17 cellular contexts compared by ENCODE assay signal in the genomic region with DNA sequence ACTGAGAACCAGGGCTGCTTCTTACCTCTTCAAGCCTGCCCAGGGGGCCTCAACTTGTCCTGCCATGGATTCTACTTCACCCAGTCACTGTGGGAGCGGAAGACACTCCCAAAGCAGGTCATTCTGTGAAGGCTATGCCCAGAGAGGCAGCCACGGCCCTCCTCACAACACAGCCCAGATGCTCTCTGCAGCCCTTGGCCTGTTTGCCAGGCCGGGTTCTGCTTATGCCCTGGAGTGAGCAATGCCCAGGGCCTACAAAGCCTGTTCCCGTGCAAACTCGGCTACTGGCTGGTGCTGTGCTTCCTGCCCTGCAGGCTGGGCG. TPM values are rescaled to one million over a fixed set of nuclear protein-coding genes. Genes with fewer than 3 reads are reported as not detected.
DNase-seq lines count a peak whose midpoint lies in the region; ATAC-seq, FAIRE-seq and TF ChIP-seq lines count a peak whose summit lies in the region.
"Had no signal": no experiment of that assay in that cellular context is flagged by ENCODE, and none has a peak within 500 bp of the region (broad histone marks: within the 10 kb centered on the region; RNA-seq: fewer than 3 reads in every experiment).

No MANE protein-coding gene starts in this region.

- peak overlapping the region; percentile 47 for H2AK5ac ChIP-seq in mesenchymal stem cell (ENCODE audit: low read length, severe bottlenecking)

- peak overlapping the region; percentile 95 for H4K91ac ChIP-seq in mesenchymal stem cell (ENCODE audit: low read length)

- H2AFZ ChIP-seq in K562 (ENCODE audit: low read depth, low read length) (peak overlapping the region; percentile 100), mesenchymal stem cell (ENCODE audit: low read depth, low read length) (peak overlapping the region; percentile 67)

- peak overlapping the region; percentile 75 for H3K4me2 ChIP-seq in K562 (ENCODE audit: insufficient read depth, low read length)
- no peak overlapping the region for H3K4me2 ChIP-seq in mesenchymal stem cell (ENCODE audit: low read length, poor library complexity, severe bottlenecking)

- H3K79me2 ChIP-seq in K562 (ENCODE audit: control insufficient read depth, insufficient read depth, low read length), result no peaks in the 10 kb centered on the region

- 94 to 96% methylated on average over 6 of the region's 6 CpGs for WGBS in heart right ventricle, 2 donors
- WGBS in K562 (ENCODE audit: insufficient coverage, low coverage, missing lambda C conversion rate), result 59% methylated on average over 6 of the region's 6 CpGs
- WGBS in mesenchymal stem cell, result 96% methylated on average over 6 of the region's 6 CpGs
- 91% methylated on average over 5 of the region's 6 CpGs; no CpG with 5 or more reads in 1 of the 2 donors for WGBS in transverse colon (ENCODE audit: low coverage in 1 of 2), 2 donors

- peak overlapping the region; percentile 50 to 88 (median 78) for H3K27ac ChIP-seq in heart right ventricle
- H3K27ac ChIP-seq in K562 (ENCODE audit: extremely low read depth, low read depth, low read length), result peak overlapping the region; percentile 96
- H3K27ac ChIP-seq in mesenchymal stem cell (ENCODE audit: low read length, poor library complexity, severe bottlenecking), result no peak overlapping the region
- peak overlapping the region; percentile 41 to 58 (median 52) for H3K27ac ChIP-seq in transverse colon
- H3K27ac ChIP-seq in CD4-positive, alpha-beta T cell (ENCODE audit: low read depth, low read length), result no peak overlapping the region

- BruUV-seq in K562 (replicated peaks; lab: Mats Ljungman, UMichigan), result no TSS peak

- H3K79me1 ChIP-seq in mesenchymal stem cell (replicated peaks; ENCODE audit: low read length, poor library complexity, severe bottlenecking), result no peaks in the 10 kb centered on the region

- peak overlapping the region; percentile 55 for H4K8ac ChIP-seq in mesenchymal stem cell (ENCODE audit: low read length)

- no peak overlapping the region for H3K4me3 Mint-ChIP-seq in CD4-positive, alpha-beta T cell
- H3K4me3 Mint-ChIP-seq: activated CD8-positive, alpha-beta T cell treated with anti-CD3 and anti-CD28 coated beads, Interleukin-2, amount 10 ng/mL, durations not matched to agents 7 days and 5 days; effector memory CD8-positive, alpha-beta T cell had no signal

- no peak overlapping the region for H3K4me3 ChIP-seq in heart right ventricle
- H3K4me3 ChIP-seq in K562, result no peak overlapping the region
- H3K4me3 ChIP-seq in mesenchymal stem cell (ENCODE audit: insufficient read depth in 1 of 2, low read depth in 1 of 2, low read length in 2 of 2), result no peak overlapping the region
- H3K4me3 ChIP-seq in transverse colon, result no peak overlapping the region
- H3K4me3 ChIP-seq: uterus had no signal

- POLR2A ChIA-PET in K562 (lab: Yijun Ruan, JAX), result interaction anchor here (0.8 to 2.2 kb wide), 10 partner anchors 12 to 83 kb away, joined by 3 to 10 read pairs (median 4); a partner anchor contains a TSS
- POLR2A ChIA-PET in CD4-positive, alpha-beta T cell (lab: Charles Lee), result no interaction called here

- peak overlapping the region in 1 of 2 experiments; percentile 81 for H3K14ac ChIP-seq in mesenchymal stem cell (ENCODE audit: low read length in 2 of 2)

- H3K4me1 ChIP-seq in heart right ventricle (peaks cover 7 to 62% (median 27%) of the 10 kb centered on the region in 9 donors), K562 (replicated peaks in 1 of 2; ENCODE audit: control insufficient read depth in 2 of 2, insufficient read depth in 2 of 2, low read length in 2 of 2) (peaks cover 63 to 65% of the 10 kb centered on the region in 2 experiments), mesenchymal stem cell (ENCODE audit: control insufficient read depth, insufficient read depth, low read depth, low read length) (peaks cover 14% of the 10 kb centered on the region), transverse colon (peaks cover 0 to 22% (median 7%) of the 10 kb centered on the region in 4 donors)
- H3K4me1 ChIP-seq: uterus had no signal

- no peaks in the 10 kb centered on the region for H3K36me3 Mint-ChIP-seq in CD4-positive, alpha-beta T cell (ENCODE audit: low read depth)

- TF ChIP-seq POLR2A in K562 (conservative IDR thresholded peaks at IDR 0.05), result no peak
- no peak for TF ChIP-seq POLR2A in transverse colon (IDR thresholded peaks at IDR 0.05)

- H3K36me3 ChIP-seq in heart right ventricle (no peaks in the 10 kb centered on the region), K562 (ENCODE audit: control insufficient read depth, insufficient read depth, low read length) (no peaks in the 10 kb centered on the region), mesenchymal stem cell (ENCODE audit: control insufficient read depth in 1 of 2, insufficient read depth in 2 of 2, low read depth in 1 of 2, low read length in 2 of 2) (no peaks in the 10 kb centered on the region), transverse colon (no peaks in the 10 kb centered on the region)
- H3K36me3 ChIP-seq: uterus had no signal

- peak overlapping the region; percentile 87 to 97 for H3K18ac ChIP-seq in mesenchymal stem cell (ENCODE audit: low read depth in 1 of 2, low read length in 2 of 2)

- ATAC-seq in heart right ventricle (peak in 1 of 8 donors; percentile 2), left ventricle myocardium superior (no peak), K562 (peak; percentile 7), GM21737 (IDR thresholded peaks at IDR 0.05; ENCODE audit: unreplicated experiment) (no peak), HG02588 (IDR thresholded peaks at IDR 0.05; ENCODE audit: unreplicated experiment) (no peak)
- no peak for ATAC-seq in CD4-positive, alpha-beta T cell (ENCODE audit: poor library complexity)
- ATAC-seq: activated CD8-positive, alpha-beta T cell treated with anti-CD3 and anti-CD28 coated beads, Interleukin-2, amount 10 ng/mL, durations not matched to agents 7 days and 5 days had no signal

- H4K20me1 ChIP-seq in K562 (replicated peaks; ENCODE audit: control insufficient read depth, insufficient read depth, low read length), result no peaks in the 10 kb centered on the region

- peak overlapping the region; percentile 69 to 83 for H3K4ac ChIP-seq in mesenchymal stem cell (ENCODE audit: low read depth in 1 of 2, low read length in 2 of 2)

- in situ Hi-C loops in K562 (cut with MboI), result no loop called here
- in situ Hi-C loops in transverse colon (cut with MboI; ENCODE audit: low pct_ligation_motif_present in 1 of 4, low pct_unique_long_range_greater_than_20kb in 1 of 4, low sequenced_read_pairs in 3 of 4), result no loop called here

- no peaks in the 10 kb centered on the region for H3K9me3 ChIP-seq in heart right ventricle
- no peaks in the 10 kb centered on the region for H3K9me3 ChIP-seq in K562 (replicated peaks; ENCODE audit: control insufficient read depth, insufficient read depth, low read depth, low read length)
- no peaks in the 10 kb centered on the region for H3K9me3 ChIP-seq in mesenchymal stem cell (ENCODE audit: control insufficient read depth, low read length)
- no peaks in the 10 kb centered on the region for H3K9me3 ChIP-seq in transverse colon
- no peaks in the 10 kb centered on the region for H3K9me3 ChIP-seq in CD4-positive, alpha-beta T cell (ENCODE audit: control insufficient read depth, low read length)
- H3K9me3 ChIP-seq: uterus had no signal

- no peak overlapping the region for H2BK5ac ChIP-seq in mesenchymal stem cell (ENCODE audit: low read depth, low read length, poor library complexity, severe bottlenecking)

- H3K27me3 Mint-ChIP-seq in CD4-positive, alpha-beta T cell, result no peaks in the 10 kb centered on the region

- H3K27me3 ChIP-seq in heart right ventricle (no peaks in the 10 kb centered on the region), K562 (ENCODE audit: control insufficient read depth in 2 of 2, insufficient read depth in 2 of 2, low read length in 2 of 2) (no peaks in the 10 kb centered on the region; a peak in 1 of 5 replicates), mesenchymal stem cell (ENCODE audit: control insufficient read depth in 1 of 2, insufficient read depth in 1 of 2, low read length in 2 of 2) (no peaks in the 10 kb centered on the region), transverse colon (no peaks in the 10 kb centered on the region)
- no peaks in the 10 kb centered on the region for H3K27me3 ChIP-seq in CD4-positive, alpha-beta T cell (ENCODE audit: control insufficient read depth, insufficient read depth, low read length)
- H3K27me3 ChIP-seq: uterus had no signal

- DNase-seq in heart right ventricle, result no peak
- no peak for DNase-seq in left ventricle myocardium superior
- DNase-seq in K562 (ENCODE audit: extremely low read depth in 1 of 4, low spot score in 3 of 4), result no peak
- no peak for DNase-seq in mesenchymal stem cell
- DNase-seq in transverse colon, result no peak
- DNase-seq in CD4-positive, alpha-beta T cell, result no peak
- DNase-seq: activated CD8-positive, alpha-beta T cell treated with anti-CD3 and anti-CD28 coated beads, Interleukin-2, amount 10 ng/mL, durations not matched to agents 7 days and 5 days; effector memory CD8-positive, alpha-beta T cell; NCI-H1092 treated with DMSO at 0.1 percent for 48 hours; NCI-H2171 treated with DMSO at 0.1 percent for 48 hours; stimulated activated CD4-positive, alpha-beta T cell treated with anti-CD3 and anti-CD28 coated beads, Interleukin-1b, Interleukin-23, amount 100 ng/mL, for 48 hours had no signal

- peak overlapping the region; percentile 61 to 99 for H2BK12ac ChIP-seq in mesenchymal stem cell (ENCODE audit: low read length in 2 of 2)

- H3K9me1 ChIP-seq in K562 (ENCODE audit: control insufficient read depth, insufficient read depth, low read length), result peaks cover 3% of the 10 kb centered on the region

- H2BK15ac ChIP-seq in mesenchymal stem cell (ENCODE audit: low read depth, poor library complexity, severe bottlenecking), result no peak overlapping the region

- TF ChIP-seq EP300 in K562 (IDR thresholded peaks at IDR 0.05; ENCODE audit: low read length) (no peak), transverse colon (IDR thresholded peaks at IDR 0.05; ENCODE audit: low read depth) (no peak)

- H3K23ac ChIP-seq in mesenchymal stem cell (ENCODE audit: low read length in 2 of 2), result no peak overlapping the region

- FAIRE-seq in K562 (lab: Jason Lieb, UNC), result no peak
- FAIRE-seq: frontal cortex had no signal

- no peak overlapping the region for H3K27ac Mint-ChIP-seq in CD4-positive, alpha-beta T cell
- H3K27ac Mint-ChIP-seq: activated CD8-positive, alpha-beta T cell treated with anti-CD3 and anti-CD28 coated beads, Interleukin-2, amount 10 ng/mL, durations not matched to agents 7 days and 5 days; activated T-helper 2 cell treated with anti-CD3 and anti-CD28 coated beads, Interferon-gamma antibody, Interleukin-2, Interleukin-4, amounts not matched to agents 10 μg/mL and 5 μg/mL and 100 μg/mL, durations not matched to agents 14 hours and 24 hours and 36 hours; effector memory CD8-positive, alpha-beta T cell; progenitor cell of endocrine pancreas had no signal

- TF ChIP-seq CTCF in heart right ventricle (IDR thresholded peaks at IDR 0.05) (no peak), K562 (IDR thresholded peaks at IDR 0.05 in 2 of 3, conservative IDR thresholded peaks at IDR 0.05 in 1 of 3; ENCODE audit: insufficient read depth in 2 of 3, low read depth in 1 of 3, low read length in 3 of 3) (no peak), transverse colon (IDR thresholded peaks at IDR 0.05) (no peak)
- TF ChIP-seq CTCF in CD4-positive, alpha-beta T cell (IDR thresholded peaks at IDR 0.05), result no peak

- TF ChIP-seq RAD21 in K562 (CRISPR knock-in tag; conservative IDR thresholded peaks at IDR 0.05 in 1 of 2, IDR thresholded peaks at IDR 0.05 in 1 of 2), result no peak

- peak overlapping the region; percentile 63 to 75 for H3K9ac ChIP-seq in K562 (ENCODE audit: insufficient read depth in 1 of 2, low read depth in 2 of 2, low read length in 2 of 2)
- H3K9ac ChIP-seq in mesenchymal stem cell (ENCODE audit: low read length), result peak overlapping the region; percentile 26

- intact Hi-C loops in heart right ventricle (cut with DNase I), result loop anchor here in 3 of 10 donors (5.0 kb wide), 1 partner anchor 35 kb away; a partner anchor contains a TSS
- intact Hi-C loops in left ventricle myocardium superior (cut with micrococcal nuclease), result no loop called here
- intact Hi-C loops in K562 (cut with micrococcal nuclease), result loop anchor here (2.0 kb wide), 1 partner anchor 18 kb away; no protein-coding TSS in a partner anchor
- intact Hi-C loops in transverse colon (cut with DNase I; ENCODE audit: low total_unique reads), result no loop called here
- intact Hi-C loops in CD4-positive, alpha-beta T cell (cut with DNase I, micrococcal nuclease), result no loop called here

- CTCF ChIA-PET in K562 (lab: Yijun Ruan, JAX; ENCODE audit: low intra/inter-chr PET ratio), result no interaction called here
- CTCF ChIA-PET in CD4-positive, alpha-beta T cell (lab: Charles Lee), result no interaction called here

- peak overlapping the region; percentile 19 for H2BK120ac ChIP-seq in mesenchymal stem cell (ENCODE audit: low read depth, low read length)

- H3K9me3 Mint-ChIP-seq in CD4-positive, alpha-beta T cell, result no peaks in the 10 kb centered on the region
- H3K9me3 Mint-ChIP-seq: activated T-helper 2 cell treated with anti-CD3 and anti-CD28 coated beads, Interferon-gamma antibody, Interleukin-2, Interleukin-4, amounts not matched to agents 10 μg/mL and 5 μg/mL and 100 μg/mL, durations not matched to agents 14 hours and 24 hours and 36 hours; effector memory CD8-positive, alpha-beta T cell had no signal

- peaks cover 5% of the 10 kb centered on the region for H3K4me1 Mint-ChIP-seq in CD4-positive, alpha-beta T cell (ENCODE audit: low read depth)

RNA-seq across cellular contexts. Expression of a gene that starts 33.8 kb away (rescaled TPM):
- total RNA-seq in heart right ventricle (10 to 100 TPM in 9 of 10 donors, 1 to 10 TPM in 1; 8.1 to 26.5 (median 16.1) TPM), left ventricle myocardium superior (11.5 TPM), K562 (2014; rRNA removed) (5.0 and 5.4 TPM in 2 replicates), K562 (2014; rRNA removed; fragmentation: Illumina TruSeq; extraction: Trizol) (11.9 and 12.0 TPM in 2 replicates), K562 (2015; rRNA removed; fragmentation: Illumina TruSeq; extraction: Trizol) (13.8 and 14.4 TPM in 2 replicates), K562 (2021) (13.1 and 14.6 TPM in 2 replicates), transverse colon (10 to 100 TPM; 14.5 to 42.3 (median 26.0) TPM)
- polyA plus RNA-seq in heart right ventricle (1 to 10 TPM; 1.4 to 4.2 TPM), K562 (2011; rRNA removed) (6.6 and 6.7 TPM in 2 replicates), K562 (2014; fragmentation: Illumina TruSeq; extraction: Trizol) (6.4 and 7.9 TPM in 2 replicates), K562 (2014; fragmentation: Nextera tagmentation; extraction: Ambion mirVana) (1 to 10 TPM; 4.1 to 4.2 TPM), K562 (2014; rRNA removed) (4.8 and 5.1 TPM in 2 replicates)
- 11.4 and 24.0 TPM in 2 replicates for total RNA-seq in K562 (2011; cell fraction: chromatin; rRNA removed; ENCODE audit: low replicate concordance)
- 14.2 and 15.8 TPM in 2 replicates for total RNA-seq in K562 (2011; cell fraction: nucleolus; rRNA removed)
- 19.2 and 26.8 TPM in 2 replicates for total RNA-seq in K562 (2011; cell fraction: nucleoplasm; rRNA removed)
- polyA plus RNA-seq in K562 (2011; cell fraction: cytosol; rRNA removed), result 3.2 and 3.5 TPM in 2 replicates
- polyA plus RNA-seq in K562 (2011; cell fraction: nucleus; rRNA removed), result 4.1 and 5.4 TPM in 2 replicates
- 4.5 and 8.6 TPM in 2 replicates for polyA plus RNA-seq in K562 (2012)
- 15.2 and 23.0 TPM in 2 replicates for polyA minus RNA-seq in K562 (2011; rRNA and poly(A)+ RNA removed)
- 8.5 and 10.6 TPM in 2 replicates for polyA minus RNA-seq in K562 (2011; cell fraction: cytosol; rRNA and poly(A)+ RNA removed)
- 9.6 and 22.0 TPM in 2 replicates for polyA minus RNA-seq in K562 (2011; cell fraction: nucleus; rRNA and poly(A)+ RNA removed)
- 6.8 TPM for polyA plus RNA-seq in mesenchymal stem cell (2013, experiment 1 of 2)
- 7.1 TPM for polyA plus RNA-seq in mesenchymal stem cell (2013, experiment 2 of 2)
- 1 to 10 TPM; 6.0 TPM for total RNA-seq in CD4-positive, alpha-beta T cell

Comparison
In these comparisons a context has a peak if more than half of its experiments do, and no peak if none do; other contexts are left out.
1. H3K27ac ChIP-seq: peak in heart right ventricle (10 of 10), K562 (single experiment) and transverse colon (4 of 4); none in mesenchymal stem cell (single experiment) and CD4-positive, alpha-beta T cell (single experiment).